ENCODE assay signal across 9 cellular contexts in genomic region chr4:99815597-99816011, GRCh38. TPM values are rescaled to one million over a fixed set of nuclear protein-coding genes. Genes with fewer than 3 reads are reported as not detected.
DNase-seq lines count a peak whose midpoint lies in the region; ATAC-seq, FAIRE-seq and TF ChIP-seq lines count a peak whose summit lies in the region.
"Had no signal": no experiment of that assay in that cellular context is flagged by ENCODE, and none has a peak within 500 bp of the region (broad histone marks: within the 10 kb centered on the region; RNA-seq: fewer than 3 reads in every experiment).

No MANE protein-coding gene starts in this region.

- H3K4me3 ChIP-seq in naive thymus-derived CD4-positive, alpha-beta T cell (ENCODE audit: low read length) = no peak overlapping the region
- H3K4me3 ChIP-seq: gastrocnemius medialis had no signal

- no peak for DNase-seq in GM19239 (ENCODE audit: insufficient read length, low spot score)
- peak; percentile 68 for DNase-seq in NCI-H187 treated with DMSO at 0.1 percent for 48 hours (lab: John Stamatoyannopoulos, UW)
- DNase-seq in activated naive CD8-positive, alpha-beta T cell treated with anti-CD3 and anti-CD28 coated beads, Interleukin-2, amount 10 ng/mL, durations not matched to agents 7 days and 5 days = no peak
- no peak for DNase-seq in naive thymus-derived CD4-positive, alpha-beta T cell
- no peak for DNase-seq in osteocyte (ENCODE audit: extremely low spot score, unreplicated experiment)
- no peak for DNase-seq in EL
- DNase-seq: gastrocnemius medialis had no signal

- peak; percentile 52 for FAIRE-seq in GM19239 (lab: Jason Lieb, UNC)

- H3K4me1 ChIP-seq in naive thymus-derived CD4-positive, alpha-beta T cell (ENCODE audit: control insufficient read depth in 2 of 2, insufficient read depth in 2 of 2, low read length in 2 of 2) = peaks cover 16 to 32% of the 10 kb centered on the region in 2 donors
- H3K4me1 ChIP-seq: gastrocnemius medialis had no signal

- H3K27ac ChIP-seq in naive thymus-derived CD4-positive, alpha-beta T cell (ENCODE audit: low read depth, low read length) = peak overlapping the region; percentile 77
- H3K27ac ChIP-seq: gastrocnemius medialis had no signal

- H3K9me3 ChIP-seq in naive thymus-derived CD4-positive, alpha-beta T cell (ENCODE audit: control insufficient read depth in 2 of 3, low read length in 3 of 3) = no peaks in the 10 kb centered on the region
- H3K9me3 ChIP-seq: gastrocnemius medialis had no signal

- POLR2A ChIA-PET in activated naive CD8-positive, alpha-beta T cell treated with anti-CD3 and anti-CD28 coated beads, Interleukin-2, amount 10 ng/mL, durations not matched to agents 7 days and 5 days (lab: Charles Lee) = interaction anchor here (0.9 to 2.5 kb wide), 8 partner anchors 31 to 727 kb away, joined by 3 to 27 read pairs (median 13); partner anchors contain the start of genes ADH5, DNAJB14 and LAMTOR3
- POLR2A ChIA-PET in naive thymus-derived CD4-positive, alpha-beta T cell (lab: Charles Lee) = interaction anchor here (0.6 to 3.8 kb wide), 7 partner anchors 30 to 253 kb away, joined by 3 to 32 read pairs (median 9); partner anchors contain the start of genes DNAJB14, H2AZ1, LAMTOR3 and TRMT10A

- no peak for ATAC-seq in activated naive CD8-positive, alpha-beta T cell treated with anti-CD3 and anti-CD28 coated beads, Interleukin-2, amount 10 ng/mL, durations not matched to agents 7 days and 5 days (ENCODE audit: low read depth)
- ATAC-seq in naive thymus-derived CD4-positive, alpha-beta T cell = no peak
- no peak for ATAC-seq in GM21526 (IDR thresholded peaks at IDR 0.05; ENCODE audit: low FRiP score, unreplicated experiment)
- no peak for ATAC-seq in GM19023 (IDR thresholded peaks at IDR 0.05; ENCODE audit: unreplicated experiment)
- ATAC-seq: gastrocnemius medialis had no signal

- peaks cover 42% of the 10 kb centered on the region for H3K4me1 Mint-ChIP-seq in activated naive CD8-positive, alpha-beta T cell treated with anti-CD3 and anti-CD28 coated beads, Interleukin-2, amount 10 ng/mL, durations not matched to agents 7 days and 5 days
- H3K4me1 Mint-ChIP-seq in naive thymus-derived CD4-positive, alpha-beta T cell = peaks cover 36 to 63% (median 55%) of the 10 kb centered on the region in 7 donors
- H3K4me1 Mint-ChIP-seq in osteocyte (ENCODE audit: unreplicated experiment) = no peaks in the 10 kb centered on the region

- H3K27me3 Mint-ChIP-seq in activated naive CD8-positive, alpha-beta T cell treated with anti-CD3 and anti-CD28 coated beads, Interleukin-2, amount 10 ng/mL, durations not matched to agents 7 days and 5 days = no peaks in the 10 kb centered on the region
- H3K27me3 Mint-ChIP-seq in naive thymus-derived CD4-positive, alpha-beta T cell = peaks cover 0 to 1% (median 0%) of the 10 kb centered on the region in 5 donors
- peaks cover 12% of the 10 kb centered on the region for H3K27me3 Mint-ChIP-seq in osteocyte (ENCODE audit: unreplicated experiment)

- peaks cover 9% of the 10 kb centered on the region for H3K36me3 Mint-ChIP-seq in activated naive CD8-positive, alpha-beta T cell treated with anti-CD3 and anti-CD28 coated beads, Interleukin-2, amount 10 ng/mL, durations not matched to agents 7 days and 5 days
- H3K36me3 Mint-ChIP-seq in naive thymus-derived CD4-positive, alpha-beta T cell = peaks cover 0 to 15% (median 0%) of the 10 kb centered on the region in 5 donors
- H3K36me3 Mint-ChIP-seq in osteocyte (ENCODE audit: unreplicated experiment) = no peaks in the 10 kb centered on the region

- no peaks in the 10 kb centered on the region for H3K9me3 Mint-ChIP-seq in activated naive CD8-positive, alpha-beta T cell treated with anti-CD3 and anti-CD28 coated beads, Interleukin-2, amount 10 ng/mL, durations not matched to agents 7 days and 5 days
- peaks cover 0 to 2% (median 0%) of the 10 kb centered on the region in 11 donors for H3K9me3 Mint-ChIP-seq in naive thymus-derived CD4-positive, alpha-beta T cell
- H3K9me3 Mint-ChIP-seq in osteocyte (ENCODE audit: unreplicated experiment) = no peaks in the 10 kb centered on the region

- no peaks in the 10 kb centered on the region for H3K36me3 ChIP-seq in naive thymus-derived CD4-positive, alpha-beta T cell (ENCODE audit: control insufficient read depth in 2 of 3, insufficient read depth in 3 of 3, low read length in 3 of 3)
- H3K36me3 ChIP-seq: gastrocnemius medialis had no signal

- peak overlapping the region; percentile 97 for H3K27ac Mint-ChIP-seq in activated naive CD8-positive, alpha-beta T cell treated with anti-CD3 and anti-CD28 coated beads, Interleukin-2, amount 10 ng/mL, durations not matched to agents 7 days and 5 days
- H3K27ac Mint-ChIP-seq in naive thymus-derived CD4-positive, alpha-beta T cell = peak overlapping the region; percentile 87 to 98 (median 96)
- H3K27ac Mint-ChIP-seq in osteocyte (ENCODE audit: unreplicated experiment) = no peak overlapping the region

- no peaks in the 10 kb centered on the region for H3K27me3 ChIP-seq in naive thymus-derived CD4-positive, alpha-beta T cell (ENCODE audit: control insufficient read depth in 2 of 2, insufficient read depth in 2 of 2, low read length in 2 of 2)
- H3K27me3 ChIP-seq: gastrocnemius medialis had no signal

- intact Hi-C loops in naive thymus-derived CD4-positive, alpha-beta T cell (cut with micrococcal nuclease) = loop anchor here (1.0 to 10.0 kb wide), 17 partner anchors 13 to 1673 kb away; partner anchors contain the start of genes LAMTOR3 (in 2 of the 2), RAP1GDS1 (in 2 of the 2), EIF4E (in 1 of the 2) and H2AZ1 (in 1 of the 2)

- CTCF ChIA-PET in naive thymus-derived CD4-positive, alpha-beta T cell (lab: Charles Lee) = no interaction called here

- TF ChIP-seq CTCF in osteocyte (IDR thresholded peaks at IDR 0.05) = no peak

- H3K4me3 Mint-ChIP-seq in activated naive CD8-positive, alpha-beta T cell treated with anti-CD3 and anti-CD28 coated beads, Interleukin-2, amount 10 ng/mL, durations not matched to agents 7 days and 5 days = peak overlapping the region; percentile 82
- peak overlapping the region; percentile 57 to 95 (median 74) for H3K4me3 Mint-ChIP-seq in naive thymus-derived CD4-positive, alpha-beta T cell
- H3K4me3 Mint-ChIP-seq in osteocyte (ENCODE audit: unreplicated experiment) = no peak overlapping the region

RNA-seq across cellular contexts. Expression of gene DAPP1, which starts 1.0 kb away (rescaled TPM):
- total RNA-seq in activated naive CD8-positive, alpha-beta T cell treated with anti-CD3 and anti-CD28 coated beads, Interleukin-2, amount 10 ng/mL, durations not matched to agents 7 days and 5 days = 10 to 100 TPM; 19.6 to 22.8 TPM
- 10 to 100 TPM; 10.9 to 49.6 (median 20.7) TPM for total RNA-seq in naive thymus-derived CD4-positive, alpha-beta T cell
- polyA plus RNA-seq in naive thymus-derived CD4-positive, alpha-beta T cell = 10 to 100 TPM; 17.7 to 23.2 TPM
- not detected in 2 replicates for total RNA-seq in osteocyte

Comparison
In these comparisons a context has a peak if more than half of its experiments do, and no peak if none do; other contexts are left out.
1. RNA of gene DAPP1, which starts 1.0 kb away (total RNA-seq): 19.6 to 22.8 TPM in activated naive CD8-positive, alpha-beta T cell treated with anti-CD3 and anti-CD28 coated beads, Interleukin-2, amount 10 ng/mL, durations not matched to agents 7 days and 5 days and 10.9 to 49.6 TPM in naive thymus-derived CD4-positive, alpha-beta T cell; not detected in osteocyte; every median in the first group is over 10 times any median in the second.